14 cellular contexts compared by ENCODE assay signal in genomic region chr7:106062521-106062931, GRCh38. TPM values are rescaled to one million over a fixed set of nuclear protein-coding genes. Genes with fewer than 3 reads are reported as not detected.
DNase-seq lines count a peak whose midpoint lies in the region; ATAC-seq and TF ChIP-seq lines count a peak whose summit lies in the region.
"Had no signal": no experiment of that assay in that cellular context is flagged by ENCODE, and none has a peak within 500 bp of the region (broad histone marks: within the 10 kb centered on the region; RNA-seq: fewer than 3 reads in every experiment).

No MANE protein-coding gene starts in this region.

- H3K9me3 ChIP-seq in breast epithelium, result no peaks in the 10 kb centered on the region
- no peaks in the 10 kb centered on the region for H3K9me3 ChIP-seq in transverse colon

- no peak for TF ChIP-seq CTCF in MCF 10A (IDR thresholded peaks at IDR 0.05; ENCODE audit: unreplicated experiment)
- no peak for TF ChIP-seq CTCF in breast epithelium (IDR thresholded peaks at IDR 0.05)
- no peak for TF ChIP-seq CTCF in activated B cell treated with CpG ODN at 0.5 μM for 24 hours (IDR thresholded peaks at IDR 0.05)
- TF ChIP-seq CTCF in transverse colon (IDR thresholded peaks at IDR 0.05), result no peak
- TF ChIP-seq CTCF in GM13976 (IDR thresholded peaks at IDR 0.05; ENCODE audit: borderline replicate concordance, control extremely low read depth, extremely low read depth, insufficient read depth, missing control alignments), result no peak
- no peak for TF ChIP-seq CTCF in GM10266 (IDR thresholded peaks at IDR 0.05; ENCODE audit: control insufficient read depth, insufficient read depth, low read depth, missing control alignments)

- TF ChIP-seq POLR2A in breast epithelium (IDR thresholded peaks at IDR 0.05), result no peak
- TF ChIP-seq POLR2A in transverse colon (IDR thresholded peaks at IDR 0.05), result no peak

- H3K4me3 ChIP-seq in breast epithelium, result no peak overlapping the region
- no peak overlapping the region for H3K4me3 ChIP-seq in transverse colon

- WGBS in transverse colon (ENCODE audit: low coverage in 1 of 2), 2 donors, result 70% methylated on average over 2 of the region's 2 CpGs; no CpG with 5 or more reads in 1 of the 2 donors

- H3K4me3 Mint-ChIP-seq in MCF 10A (ENCODE audit: unreplicated experiment) (no peak overlapping the region), activated B cell treated with CpG ODN at 0.5 μM for 24 hours (peak overlapping the region; percentile 62)
- H3K4me3 Mint-ChIP-seq: activated naive CD8-positive, alpha-beta T cell; naive thymus-derived CD4-positive, alpha-beta T cell had no signal

- no peaks in the 10 kb centered on the region for H3K9me3 Mint-ChIP-seq in MCF 10A (ENCODE audit: unreplicated experiment)
- H3K9me3 Mint-ChIP-seq in activated B cell treated with CpG ODN at 0.5 μM for 24 hours, result peaks cover 2% of the 10 kb centered on the region
- H3K9me3 Mint-ChIP-seq: effector memory CD8-positive, alpha-beta T cell; naive thymus-derived CD4-positive, alpha-beta T cell had no signal

- no peak for ATAC-seq in activated B cell treated with CpG ODN at 0.5 μM for 24 hours (ENCODE audit: low read depth)
- no peak for ATAC-seq in HG03571 (IDR thresholded peaks at IDR 0.05; ENCODE audit: unreplicated experiment)
- ATAC-seq: effector memory CD8-positive, alpha-beta T cell; naive thymus-derived CD4-positive, alpha-beta T cell had no signal

- intact Hi-C loops in MCF 10A (cut with micrococcal nuclease) (loop anchor here (10.0 kb wide), 1 partner anchor 1102 kb away; the partner anchor contains the start of gene HBP1), breast epithelium (cut with DNase I; ENCODE audit: low total_unique reads) (loop anchor here (2.0 kb wide), 1 partner anchor 30 kb away; no protein-coding TSS in a partner anchor), activated B cell treated with CpG ODN at 0.5 μM for 24 hours (cut with micrococcal nuclease) (no loop called here), transverse colon (cut with DNase I; ENCODE audit: low total_unique reads) (no loop called here)

- peaks cover 0 to 18% of the 10 kb centered on the region in 2 donors for H3K4me1 ChIP-seq in breast epithelium
- H3K4me1 ChIP-seq in transverse colon, result peaks cover 40 to 68% (median 51%) of the 10 kb centered on the region in 4 donors

- TF ChIP-seq EP300 in transverse colon (IDR thresholded peaks at IDR 0.05; ENCODE audit: low read depth), result no peak

- H3K27ac ChIP-seq in breast epithelium (no peak overlapping the region), transverse colon (peak overlapping the region; percentile 22 to 93 (median 58))

- H3K36me3 Mint-ChIP-seq in MCF 10A (ENCODE audit: insufficient read depth, unreplicated experiment) (no peaks in the 10 kb centered on the region), activated B cell treated with CpG ODN at 0.5 μM for 24 hours (ENCODE audit: low read depth) (peaks cover 1% of the 10 kb centered on the region)
- H3K36me3 Mint-ChIP-seq: activated naive CD8-positive, alpha-beta T cell; naive thymus-derived CD4-positive, alpha-beta T cell had no signal

- H3K27me3 Mint-ChIP-seq in MCF 10A (ENCODE audit: insufficient read depth, unreplicated experiment) (no peaks in the 10 kb centered on the region), activated B cell treated with CpG ODN at 0.5 μM for 24 hours (no peaks in the 10 kb centered on the region)
- H3K27me3 Mint-ChIP-seq: activated naive CD8-positive, alpha-beta T cell; effector memory CD8-positive, alpha-beta T cell; naive thymus-derived CD4-positive, alpha-beta T cell had no signal

- H3K27me3 ChIP-seq in breast epithelium, result no peaks in the 10 kb centered on the region
- H3K27me3 ChIP-seq in transverse colon, result no peaks in the 10 kb centered on the region

- in situ Hi-C loops in transverse colon (cut with MboI; ENCODE audit: low pct_ligation_motif_present in 1 of 4, low pct_unique_long_range_greater_than_20kb in 1 of 4, low sequenced_read_pairs in 3 of 4), result no loop called here
- in situ Hi-C loops in GM13976 (cut with MboI; ENCODE audit: low sequenced_read_pairs, unreplicated experiment), result loop anchor here (25.0 kb wide), 1 partner anchor 400 kb away; no protein-coding TSS in a partner anchor

- BruUV-seq in MCF 10A (replicated peaks; lab: Mats Ljungman, UMichigan), result no TSS peak

- CTCF ChIA-PET in MCF 10A (lab: Yijun Ruan, JAX), result interaction anchor here (1.7 kb wide), 1 partner anchor 105 kb away, joined by 3 read pairs; no protein-coding TSS in a partner anchor
- CTCF ChIA-PET in activated B cell treated with CpG ODN at 0.5 μM for 24 hours (lab: Charles Lee), result interaction anchor here (2.3 to 9.5 kb wide), 3 partner anchors 11 to 91 kb away, joined by 11 to 247 read pairs (median 152); no protein-coding TSS in a partner anchor

- H3K4me1 Mint-ChIP-seq in MCF 10A (ENCODE audit: insufficient read depth, unreplicated experiment) (peaks cover 60% of the 10 kb centered on the region), activated B cell treated with CpG ODN at 0.5 μM for 24 hours (peaks cover 95% of the 10 kb centered on the region)

- peak overlapping the region; percentile 94 for H3K27ac Mint-ChIP-seq in MCF 10A (ENCODE audit: low read depth, unreplicated experiment)
- H3K27ac Mint-ChIP-seq in activated B cell treated with CpG ODN at 0.5 μM for 24 hours, result peak overlapping the region; percentile 99
- H3K27ac Mint-ChIP-seq: activated naive CD8-positive, alpha-beta T cell; effector memory CD8-positive, alpha-beta T cell had no signal

- DNase-seq in MCF 10A (ENCODE audit: unreplicated experiment), result peak; percentile 62
- DNase-seq in breast epithelium (ENCODE audit: low spot score in 2 of 2), result no peak
- DNase-seq in activated B cell treated with CpG ODN at 0.5 μM for 24 hours, result no peak
- DNase-seq in islet precursor cell, result peak; percentile 22
- no peak for DNase-seq in transverse colon
- no peak for DNase-seq in GM13976 (ENCODE audit: low spot score)
- DNase-seq in GM10266 (ENCODE audit: extremely low spot score), result no peak
- DNase-seq: caudate nucleus; effector memory CD8-positive, alpha-beta T cell; foreskin fibroblast; GOT3; naive thymus-derived CD4-positive, alpha-beta T cell had no signal

- POLR2A ChIA-PET in MCF 10A (lab: Yijun Ruan, JAX), result interaction anchor here (1.0 to 8.0 kb wide), 6 partner anchors 8 to 91 kb away, joined by 3 to 93 read pairs (median 14); partner anchors contain the start of gene SYPL1
- POLR2A ChIA-PET in activated B cell treated with CpG ODN at 0.5 μM for 24 hours (lab: Charles Lee), result interaction anchor here (0.6 to 9.9 kb wide), 10 partner anchors 10 to 103 kb away, joined by 3 to 402 read pairs (median 6); partner anchors contain the start of gene SYPL1

- H3K36me3 ChIP-seq in breast epithelium, result no peaks in the 10 kb centered on the region
- no peaks in the 10 kb centered on the region for H3K36me3 ChIP-seq in transverse colon

RNA-seq across cellular contexts. Expression of gene SYPL1, which starts 49.6 kb away (rescaled TPM):
- 77.6 and 92.1 TPM in 2 replicates for total RNA-seq in MCF 10A (2022)
- total RNA-seq in breast epithelium, result 100 to 1,000 TPM in 1 of 3 donors, 10 to 100 TPM in 2; 96.2 to 116 (median 98.3) TPM
- 109 and 116 TPM in 2 replicates for total RNA-seq in activated B cell treated with CpG ODN at 0.5 μM for 24 hours
- total RNA-seq in transverse colon, result 10 to 100 TPM; 36.7 to 81.8 (median 59.5) TPM

Comparison
In these comparisons a context has a peak if more than half of its experiments do, and no peak if none do; other contexts are left out.
1. DNase-seq: peak in MCF 10A (single experiment) and islet precursor cell (single experiment); none in breast epithelium (0 of 2), activated B cell treated with CpG ODN at 0.5 μM for 24 hours (single experiment), transverse colon (single experiment), GM13976 (single experiment) and GM10266 (single experiment).
2. H3K27ac ChIP-seq: peak in transverse colon (4 of 4); none in breast epithelium (0 of 2).
3. intact Hi-C loops: an anchor here in MCF 10A (10.0 kb wide) and breast epithelium (2.0 kb wide); none called in activated B cell treated with CpG ODN at 0.5 μM for 24 hours and transverse colon.